In genomic region chr10:49642311-49642710, GRCh38 we compare ENCODE assay signal across 22 cellular contexts. TPM values are rescaled to one million over a fixed set of nuclear protein-coding genes. Genes with fewer than 3 reads are reported as not detected.
"Had no signal": no experiment of that assay in that cellular context is flagged by ENCODE, and none has a peak within 500 bp of the region (broad histone marks: within the 10 kb centered on the region; RNA-seq: fewer than 3 reads in every experiment).

No MANE protein-coding gene starts in this region.

- H3K27ac ChIP-seq: HL-60 had no signal

- DNase-seq: KBM-7, MV-4-11, NCI-H1048, NCI-H1105, NCI-H1417, NCI-H1436 treated with DMSO at 0.1 percent for 48 hours, NCI-H1694, NCI-H187 treated with DMSO at 0.1 percent for 48 hours, NCI-H2029 treated with DMSO at 0.1 percent for 48 hours, NCI-H2171 treated with DMSO at 0.1 percent for 48 hours, NCI-H345, NCI-H524, NCI-H69, NCI-H774, RPMI8226, SHP77, SK-N-SH had no signal

- H3K9me3 ChIP-seq: SK-N-SH had no signal

RNA-seq across cellular contexts. Expression of gene CHAT, which starts 28.5 kb away (rescaled TPM):
- total RNA-seq: LHCN-M2, MCF 10A, NCI-H460, SK-MEL-5 had no signal

RNA-seq across cellular contexts. Expression of gene SLC18A3, which starts 32.2 kb away (rescaled TPM):
- total RNA-seq: LHCN-M2, MCF 10A, NCI-H460, SK-MEL-5 had no signal

RNA-seq across cellular contexts. Expression of gene C10orf53, which starts 37.1 kb away (rescaled TPM):
- total RNA-seq: LHCN-M2, MCF 10A, NCI-H460, SK-MEL-5 had no signal
